14 cellular contexts compared by ENCODE assay signal in the genomic region with DNA sequence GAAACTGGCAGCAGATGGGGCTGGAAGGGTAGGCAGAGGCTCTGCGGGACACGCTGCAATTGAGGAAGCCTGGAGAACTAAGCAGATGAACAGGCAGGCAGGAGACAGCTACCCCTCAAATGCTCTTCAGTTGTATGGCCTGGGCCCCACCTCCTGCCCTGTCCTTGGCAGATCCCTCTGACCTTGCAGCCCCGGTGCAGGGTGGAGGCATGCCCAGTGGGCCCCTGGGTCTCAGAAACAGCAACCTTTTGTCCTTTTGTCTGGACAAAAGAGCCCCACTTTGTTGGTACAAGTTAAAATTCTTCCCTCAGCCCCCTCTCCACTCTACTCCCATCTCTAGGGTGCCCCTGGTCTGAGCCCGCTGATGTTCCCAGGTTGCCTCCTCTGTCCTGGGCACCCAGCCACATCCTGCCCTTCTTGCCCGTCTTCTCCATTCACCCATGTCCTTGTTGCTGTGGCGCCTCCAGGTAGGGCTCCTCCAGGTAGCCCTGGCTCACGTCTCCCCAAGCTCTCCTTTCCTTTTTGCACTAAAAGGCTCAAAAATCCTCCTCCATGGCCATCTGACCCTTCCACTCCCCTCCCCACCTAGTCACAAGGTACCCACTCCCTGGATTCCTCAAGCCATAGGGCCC.
DNase-seq lines count a peak whose midpoint lies in the region; ATAC-seq and TF ChIP-seq lines count a peak whose summit lies in the region.
"Had no signal": no experiment of that assay in that cellular context is flagged by ENCODE, and none has a peak within 500 bp of the region (broad histone marks: within the 10 kb centered on the region; RNA-seq: fewer than 3 reads in every experiment).

No MANE protein-coding gene starts in this region.

- H3K4me2 ChIP-seq in OCI-LY3 (ENCODE audit: low read length): no peak overlapping the region

- intact Hi-C loops in CD14-positive monocyte (cut with micrococcal nuclease): no loop called here

- peaks cover 73% of the 10 kb centered on the region for H3K4me1 Mint-ChIP-seq in activated naive CD4-positive, alpha-beta T cell treated with anti-CD3 and anti-CD28 coated beads, Interleukin-2, amount 10 ng/mL, durations not matched to agents 7 days and 5 days
- no peaks in the 10 kb centered on the region for H3K4me1 Mint-ChIP-seq in CD14-positive monocyte

- peaks cover 50% of the 10 kb centered on the region for H3K4me1 ChIP-seq in OCI-LY3 (ENCODE audit: low read length)
- H3K4me1 ChIP-seq in muscle layer of colon (ENCODE audit: insufficient read depth, low read length): peaks cover 96% of the 10 kb centered on the region
- peaks cover 63% of the 10 kb centered on the region for H3K4me1 ChIP-seq in stomach smooth muscle (ENCODE audit: control insufficient read depth, insufficient read depth, low read length)

- H3K9me3 ChIP-seq in OCI-LY3 (ENCODE audit: insufficient read depth, low read length) (no peaks in the 10 kb centered on the region), muscle layer of colon (ENCODE audit: low read length) (no peaks in the 10 kb centered on the region), stomach smooth muscle (ENCODE audit: control insufficient read depth in 2 of 2, low read length in 2 of 2) (no peaks in the 10 kb centered on the region)
- H3K9me3 ChIP-seq: HAP-1, suprapubic skin had no signal

- CTCF ChIA-PET in activated naive CD4-positive, alpha-beta T cell treated with anti-CD3 and anti-CD28 coated beads, Interleukin-2, amount 10 ng/mL, durations not matched to agents 7 days and 5 days (lab: Charles Lee): no interaction called here

- H3K79me2 ChIP-seq in OCI-LY3 (ENCODE audit: low read length): no peaks in the 10 kb centered on the region

- no peak overlapping the region for H2AFZ ChIP-seq in OCI-LY3 (ENCODE audit: low read depth, low read length)

- peaks cover 20% of the 10 kb centered on the region for H3K36me3 ChIP-seq in OCI-LY3 (replicated peaks; ENCODE audit: low read depth, low read length)
- no peaks in the 10 kb centered on the region for H3K36me3 ChIP-seq in muscle layer of colon (ENCODE audit: insufficient read depth, low read length)
- H3K36me3 ChIP-seq in stomach smooth muscle (ENCODE audit: control insufficient read depth in 2 of 2, insufficient read depth in 2 of 2, low read length in 2 of 2): peaks cover 0 to 2% of the 10 kb centered on the region in 2 donors
- H3K36me3 ChIP-seq: HAP-1 had no signal

- H3K27ac ChIP-seq in OCI-LY3 (ENCODE audit: low read length): no peak overlapping the region
- H3K27ac ChIP-seq in muscle layer of colon (ENCODE audit: low read depth, low read length): peak overlapping the region; percentile 71
- peak overlapping the region; percentile 18 for H3K27ac ChIP-seq in stomach smooth muscle (ENCODE audit: low read length)
- H3K27ac ChIP-seq: suprapubic skin had no signal

- no peak for TF ChIP-seq CTCF in OCI-LY3 (IDR thresholded peaks at IDR 0.05; ENCODE audit: low read depth, low read length)
- no peak for TF ChIP-seq CTCF in CD14-positive monocyte (IDR thresholded peaks at IDR 0.05)

- no peaks in the 10 kb centered on the region for H4K20me1 ChIP-seq in OCI-LY3 (ENCODE audit: insufficient read depth, low read length)

- H3K9ac ChIP-seq in OCI-LY3 (ENCODE audit: low read length): peak overlapping the region; percentile 57; the same call in 1 of the 2 replicates
- no peak overlapping the region for H3K9ac ChIP-seq in muscle layer of colon (ENCODE audit: low read length)
- H3K9ac ChIP-seq in stomach smooth muscle (ENCODE audit: low read length in 2 of 2): no peak overlapping the region

- H3K27ac Mint-ChIP-seq in activated naive CD4-positive, alpha-beta T cell treated with anti-CD3 and anti-CD28 coated beads, Interleukin-2, amount 10 ng/mL, durations not matched to agents 7 days and 5 days: peak overlapping the region; percentile 42
- no peak overlapping the region for H3K27ac Mint-ChIP-seq in CD14-positive monocyte

- no peak overlapping the region for H3K4me3 Mint-ChIP-seq in activated naive CD4-positive, alpha-beta T cell treated with anti-CD3 and anti-CD28 coated beads, Interleukin-2, amount 10 ng/mL, durations not matched to agents 7 days and 5 days
- H3K4me3 Mint-ChIP-seq in CD14-positive monocyte: no peak overlapping the region

- ATAC-seq in GM21825 (IDR thresholded peaks at IDR 0.05; ENCODE audit: unreplicated experiment): no peak

- H3K4me3 ChIP-seq in OCI-LY3 (ENCODE audit: low read length) (no peak overlapping the region), muscle layer of colon (ENCODE audit: low read depth in 1 of 2, low read length in 2 of 2) (no peak overlapping the region), stomach smooth muscle (ENCODE audit: low read length in 2 of 2) (no peak overlapping the region)
- H3K4me3 ChIP-seq: HAP-1, suprapubic skin had no signal

- no peak for DNase-seq in activated naive CD4-positive, alpha-beta T cell treated with anti-CD3 and anti-CD28 coated beads, Interleukin-2, amount 10 ng/mL, durations not matched to agents 7 days and 5 days
- no peak for DNase-seq in activated naive CD4-positive, alpha-beta T cell treated with anti-CD3 and anti-CD28 coated beads, Interleukin-2, amount 50 U/mL, for 16 hours
- DNase-seq in CD14-positive monocyte (ENCODE audit: low spot score) (no peak), NCI-H446 (lab: John Stamatoyannopoulos, UW) (no peak)
- DNase-seq: amygdala, Kasumi-1, NCI-H1417, NCI-H2171 had no signal

- no peaks in the 10 kb centered on the region for H3K27me3 Mint-ChIP-seq in activated naive CD4-positive, alpha-beta T cell treated with anti-CD3 and anti-CD28 coated beads, Interleukin-2, amount 10 ng/mL, durations not matched to agents 7 days and 5 days
- peaks cover 0 to 1% (median 0%) of the 10 kb centered on the region in 3 donors for H3K27me3 Mint-ChIP-seq in CD14-positive monocyte (ENCODE audit: low read depth in 3 of 3)

- no peaks in the 10 kb centered on the region for H3K27me3 ChIP-seq in OCI-LY3 (ENCODE audit: low read depth, low read length)
- H3K27me3 ChIP-seq in muscle layer of colon (ENCODE audit: control insufficient read depth in 1 of 2, insufficient read depth in 2 of 2, low read length in 2 of 2): no peaks in the 10 kb centered on the region
- H3K27me3 ChIP-seq in stomach smooth muscle (ENCODE audit: control insufficient read depth in 1 of 2, insufficient read depth in 2 of 2, low read length in 2 of 2): no peaks in the 10 kb centered on the region
- H3K27me3 ChIP-seq: suprapubic skin had no signal

- peaks cover 47% of the 10 kb centered on the region for H3K36me3 Mint-ChIP-seq in activated naive CD4-positive, alpha-beta T cell treated with anti-CD3 and anti-CD28 coated beads, Interleukin-2, amount 10 ng/mL, durations not matched to agents 7 days and 5 days
- H3K36me3 Mint-ChIP-seq in CD14-positive monocyte: peaks cover 68 to 70% of the 10 kb centered on the region in 2 donors

- no peaks in the 10 kb centered on the region for H3K9me3 Mint-ChIP-seq in activated naive CD4-positive, alpha-beta T cell treated with anti-CD3 and anti-CD28 coated beads, Interleukin-2, amount 10 ng/mL, durations not matched to agents 7 days and 5 days
- H3K9me3 Mint-ChIP-seq in CD14-positive monocyte: peaks cover 0 to 2% (median 0%) of the 10 kb centered on the region in 7 donors
